Comparison of ENCODE assay signal across 9 cellular contexts in genomic region chr20:20219016-20219415, GRCh38.
"Had no signal": no experiment of that assay in that cellular context is flagged by ENCODE, and none has a peak within 500 bp of the region (broad histone marks: within the 10 kb centered on the region; RNA-seq: fewer than 3 reads in every experiment).

No MANE protein-coding gene starts in this region.

- H3K36me3 Mint-ChIP-seq: IgD-negative memory B cell had no signal

- H3K9me3 Mint-ChIP-seq: HFFc6 had no signal

- H3K27ac ChIP-seq: HL-60, KMS-11 had no signal

- DNase-seq: H9, HCEC 1CT, HFFc6, KBM-7 had no signal

- H3K4me3 ChIP-seq: GM23338 had no signal

- ATAC-seq: GM23338, HepG2 had no signal

- H3K4me3 Mint-ChIP-seq: GM23338, H9, HFFc6, IgD-negative memory B cell had no signal

- H3K4me1 Mint-ChIP-seq: IgD-negative memory B cell had no signal

- H3K27ac Mint-ChIP-seq: GM23338, H9, HFFc6, IgD-negative memory B cell had no signal
